In the genomic region with DNA sequence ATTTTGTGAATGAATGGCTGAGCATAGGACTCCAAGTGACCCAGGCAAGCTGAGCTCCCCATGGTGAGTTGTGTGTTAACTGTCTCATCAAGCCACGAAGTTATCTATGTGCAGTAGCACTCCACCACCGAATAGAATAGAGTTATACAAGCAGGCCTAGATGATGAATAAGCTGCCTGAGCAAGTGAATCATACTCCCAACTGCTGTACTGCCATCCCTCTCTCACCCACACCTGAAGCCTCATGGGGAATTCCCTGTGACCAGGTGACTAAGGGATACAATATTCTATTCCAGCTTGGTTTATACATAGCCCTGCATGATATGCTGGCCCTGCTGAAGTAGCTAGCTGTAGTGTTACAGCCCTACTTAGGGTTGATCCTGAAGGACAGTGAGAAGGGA, we compare ENCODE assay signal across 1 cellular context.
TF ChIP-seq lines count a peak whose summit lies in the region.

No MANE protein-coding gene starts in this region.

TF ChIP-seq in A549, 52 proteins besides CTCF, POLR2A, EP300 and RAD21 (continued from another document):
- TF ChIP-seq, protein P1, sequence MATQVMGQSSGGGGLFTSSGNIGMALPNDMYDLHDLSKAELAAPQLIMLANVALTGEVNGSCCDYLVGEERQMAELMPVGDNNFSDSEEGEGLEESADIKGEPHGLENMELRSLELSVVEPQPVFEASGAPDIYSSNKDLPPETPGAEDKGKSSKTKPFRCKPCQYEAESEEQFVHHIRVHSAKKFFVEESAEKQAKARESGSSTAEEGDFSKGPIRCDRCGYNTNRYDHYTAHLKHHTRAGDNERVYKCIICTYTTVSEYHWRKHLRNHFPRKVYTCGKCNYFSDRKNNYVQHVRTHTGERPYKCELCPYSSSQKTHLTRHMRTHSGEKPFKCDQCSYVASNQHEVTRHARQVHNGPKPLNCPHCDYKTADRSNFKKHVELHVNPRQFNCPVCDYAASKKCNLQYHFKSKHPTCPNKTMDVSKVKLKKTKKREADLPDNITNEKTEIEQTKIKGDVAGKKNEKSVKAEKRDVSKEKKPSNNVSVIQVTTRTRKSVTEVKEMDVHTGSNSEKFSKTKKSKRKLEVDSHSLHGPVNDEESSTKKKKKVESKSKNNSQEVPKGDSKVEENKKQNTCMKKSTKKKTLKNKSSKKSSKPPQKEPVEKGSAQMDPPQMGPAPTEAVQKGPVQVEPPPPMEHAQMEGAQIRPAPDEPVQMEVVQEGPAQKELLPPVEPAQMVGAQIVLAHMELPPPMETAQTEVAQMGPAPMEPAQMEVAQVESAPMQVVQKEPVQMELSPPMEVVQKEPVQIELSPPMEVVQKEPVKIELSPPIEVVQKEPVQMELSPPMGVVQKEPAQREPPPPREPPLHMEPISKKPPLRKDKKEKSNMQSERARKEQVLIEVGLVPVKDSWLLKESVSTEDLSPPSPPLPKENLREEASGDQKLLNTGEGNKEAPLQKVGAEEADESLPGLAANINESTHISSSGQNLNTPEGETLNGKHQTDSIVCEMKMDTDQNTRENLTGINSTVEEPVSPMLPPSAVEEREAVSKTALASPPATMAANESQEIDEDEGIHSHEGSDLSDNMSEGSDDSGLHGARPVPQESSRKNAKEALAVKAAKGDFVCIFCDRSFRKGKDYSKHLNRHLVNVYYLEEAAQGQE (IDR thresholded peaks at IDR 0.05): no peak
- no peak for TF ChIP-seq SREBF2 (IDR thresholded peaks at IDR 0.05)
- TF ChIP-seq NR3C1 (IDR thresholded peaks at IDR 0.05): no peak
- no peak for TF ChIP-seq EHMT2 (IDR thresholded peaks at IDR 0.05; ENCODE audit: low read depth)
- no peak for TF ChIP-seq RNF2 (IDR thresholded peaks at IDR 0.05; ENCODE audit: borderline replicate concordance, low read depth)
- TF ChIP-seq BHLHE40 (IDR thresholded peaks at IDR 0.05; ENCODE audit: low read depth, low read length): no peak
- no peak for TF ChIP-seq HOXB5 (CRISPR knock-in tag; IDR thresholded peaks at IDR 0.05)
- TF ChIP-seq TFCP2L1 (CRISPR knock-in tag; IDR thresholded peaks at IDR 0.05): no peak
- TF ChIP-seq SMC3 (IDR thresholded peaks at IDR 0.05): no peak
- no peak for TF ChIP-seq MAFK (IDR thresholded peaks at IDR 0.05; ENCODE audit: partially characterized antibody)
- no peak for TF ChIP-seq GATA3 (IDR thresholded peaks at IDR 0.05; ENCODE audit: borderline replicate concordance)
- TF ChIP-seq, protein P2, sequence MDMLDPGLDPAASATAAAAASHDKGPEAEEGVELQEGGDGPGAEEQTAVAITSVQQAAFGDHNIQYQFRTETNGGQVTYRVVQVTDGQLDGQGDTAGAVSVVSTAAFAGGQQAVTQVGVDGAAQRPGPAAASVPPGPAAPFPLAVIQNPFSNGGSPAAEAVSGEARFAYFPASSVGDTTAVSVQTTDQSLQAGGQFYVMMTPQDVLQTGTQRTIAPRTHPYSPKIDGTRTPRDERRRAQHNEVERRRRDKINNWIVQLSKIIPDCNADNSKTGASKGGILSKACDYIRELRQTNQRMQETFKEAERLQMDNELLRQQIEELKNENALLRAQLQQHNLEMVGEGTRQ (IDR thresholded peaks at IDR 0.05): no peak
TF ChIP-seq in A549: peak in this region for 0.
